Comparison of ENCODE assay signal across 10 cellular contexts in the genomic region with DNA sequence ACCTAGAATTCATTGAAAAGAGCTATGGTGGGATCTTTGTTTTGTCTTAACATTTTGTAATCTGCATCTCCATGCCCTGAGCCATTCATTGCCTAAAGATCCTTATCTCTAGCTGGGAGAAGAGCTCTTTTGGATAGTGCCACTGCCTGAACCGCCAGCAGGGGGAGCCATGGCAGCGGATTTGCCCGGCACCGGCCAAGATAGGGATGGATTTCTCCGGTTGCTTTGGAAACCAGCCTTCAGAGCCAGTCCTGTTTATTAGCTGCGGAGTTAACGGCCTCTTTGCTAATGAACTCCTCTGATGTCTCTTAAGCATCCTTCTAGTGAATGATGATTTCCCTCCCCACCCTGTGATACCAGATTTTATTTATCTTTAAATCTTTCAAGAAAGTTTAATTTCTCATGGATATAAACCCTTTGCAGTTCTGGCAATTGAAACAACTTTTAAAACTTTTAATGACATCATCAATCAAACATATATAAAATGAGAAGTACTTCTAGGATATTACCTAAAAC. TPM values are rescaled to one million over a fixed set of nuclear protein-coding genes. Genes with fewer than 3 reads are reported as not detected.
A peak's percentile ranks its signal among the peaks of the same experiment; 100 is the strongest.
DNase-seq lines count a peak whose midpoint lies in the region; ATAC-seq and TF ChIP-seq lines count a peak whose summit lies in the region.
"Had no signal": no experiment of that assay in that cellular context is flagged by ENCODE, and none has a peak within 500 bp of the region (broad histone marks: within the 10 kb centered on the region; RNA-seq: fewer than 3 reads in every experiment).

No MANE protein-coding gene starts in this region.

- no peak overlapping the region for H3K4me3 Mint-ChIP-seq in naive thymus-derived CD8-positive, alpha-beta T cell
- no peak overlapping the region for H3K4me3 Mint-ChIP-seq in stimulated activated memory B cell treated with anti-CD40 and anti-IgM and Interleukin-4, amounts not matched to agents 10 μg/mL and 1 μg/mL and 100 μg/mL, for 72 hours

- peaks cover 9 to 38% (median 19%) of the 10 kb centered on the region in 5 donors for H3K27me3 Mint-ChIP-seq in naive thymus-derived CD8-positive, alpha-beta T cell
- H3K27me3 Mint-ChIP-seq in stimulated activated memory B cell treated with anti-CD40 and anti-IgM and Interleukin-4, amounts not matched to agents 10 μg/mL and 1 μg/mL and 100 μg/mL, for 72 hours, result peaks cover 77% of the 10 kb centered on the region

- ATAC-seq in esophagus mucosa, result peak; percentile 79
- peak; percentile 59 to 91 for ATAC-seq in naive thymus-derived CD8-positive, alpha-beta T cell
- peak; percentile 62 for ATAC-seq in stimulated activated memory B cell treated with anti-CD40 and anti-IgM and Interleukin-4, amounts not matched to agents 10 μg/mL and 1 μg/mL and 100 μg/mL, for 72 hours

- H3K36me3 ChIP-seq in OCI-LY7 (ENCODE audit: insufficient read depth, low read length), result no peaks in the 10 kb centered on the region
- H3K36me3 ChIP-seq: BLaER1 treated with 17β-estradiol and CSF1 and Interleukin-3, amounts not matched to agents 10 nM and 100 nM had no signal

- no peak overlapping the region for H3K4me3 ChIP-seq in OCI-LY7 (ENCODE audit: low read depth, low read length, poor library complexity, severe bottlenecking)
- H3K4me3 ChIP-seq: BLaER1 treated with 17β-estradiol and CSF1 and Interleukin-3, amounts not matched to agents 10 nM and 100 nM had no signal

- peak; percentile 2 for DNase-seq in DMS153 treated with DMSO at 0.1 percent for 48 hours (lab: John Stamatoyannopoulos, UW; ENCODE audit: unreplicated experiment)
- no peak for DNase-seq in DMS153 (lab: John Stamatoyannopoulos, UW)
- DNase-seq in HT-29 (ENCODE audit: low spot score), result peak; percentile 92
- peak; percentile 81 for DNase-seq in OCI-LY7 (ENCODE audit: low spot score)
- peak; percentile 77 for DNase-seq in activated T-cell treated with anti-CD3 and anti-CD28 coated beads for 48 hours (ENCODE audit: low read depth)
- DNase-seq in naive thymus-derived CD8-positive, alpha-beta T cell, result peak; percentile 54 to 87 (median 72)

- intact Hi-C loops in OCI-LY7 (cut with micrococcal nuclease; ENCODE audit: unreplicated experiment), result loop anchor here (1.0 to 5.0 kb wide), 3 partner anchors 31 to 345 kb away; partner anchors contain the start of gene ZNF438

- H3K27ac Mint-ChIP-seq in naive thymus-derived CD8-positive, alpha-beta T cell, result peak overlapping the region in 1 of 10 donors; percentile 76
- no peak overlapping the region for H3K27ac Mint-ChIP-seq in stimulated activated memory B cell treated with anti-CD40 and anti-IgM and Interleukin-4, amounts not matched to agents 10 μg/mL and 1 μg/mL and 100 μg/mL, for 72 hours

- peak overlapping the region; percentile 68; the same call in 1 of the 2 replicates for H2AFZ ChIP-seq in OCI-LY7 (ENCODE audit: low read length)

- H3K9me2 ChIP-seq in OCI-LY7 (ENCODE audit: insufficient read depth, low read length), result no peaks in the 10 kb centered on the region

- H3K36me3 Mint-ChIP-seq in naive thymus-derived CD8-positive, alpha-beta T cell, result no peaks in the 10 kb centered on the region
- H3K36me3 Mint-ChIP-seq in stimulated activated memory B cell treated with anti-CD40 and anti-IgM and Interleukin-4, amounts not matched to agents 10 μg/mL and 1 μg/mL and 100 μg/mL, for 72 hours, result no peaks in the 10 kb centered on the region

- H3K4me2 ChIP-seq in OCI-LY7 (ENCODE audit: low read length), result peak overlapping the region; percentile 37

- no peaks in the 10 kb centered on the region for H3K9me3 ChIP-seq in OCI-LY7 (ENCODE audit: low read length)
- H3K9me3 ChIP-seq: BLaER1 treated with 17β-estradiol and CSF1 and Interleukin-3, amounts not matched to agents 10 nM and 100 nM had no signal

- peaks cover 0 to 8% (median 5%) of the 10 kb centered on the region in 4 donors for H3K4me1 Mint-ChIP-seq in naive thymus-derived CD8-positive, alpha-beta T cell
- H3K4me1 Mint-ChIP-seq in stimulated activated memory B cell treated with anti-CD40 and anti-IgM and Interleukin-4, amounts not matched to agents 10 μg/mL and 1 μg/mL and 100 μg/mL, for 72 hours, result peaks cover 19% of the 10 kb centered on the region

- TF ChIP-seq CTCF in OCI-LY7 (conservative IDR thresholded peaks at IDR 0.05; ENCODE audit: low read length), result peak; percentile 99

- no peaks in the 10 kb centered on the region for H3K79me2 ChIP-seq in OCI-LY7 (ENCODE audit: insufficient read depth, low read depth, low read length)

- no peaks in the 10 kb centered on the region for H4K20me1 ChIP-seq in OCI-LY7 (ENCODE audit: insufficient read depth, low read length)
- H4K20me1 ChIP-seq: BLaER1 treated with 17β-estradiol and CSF1 and Interleukin-3, amounts not matched to agents 10 nM and 100 nM had no signal

- CTCF ChIA-PET in OCI-LY7 (lab: Charles Lee; ENCODE audit: unreplicated experiment), result interaction anchor here (0.7 to 1.2 kb wide), 2 partner anchors 33 to 36 kb away, joined by 3 to 4 read pairs; no protein-coding TSS in a partner anchor

- BruUV-seq in OCI-LY7 (replicated peaks; lab: Mats Ljungman, UMichigan), result no TSS peak

- no peaks in the 10 kb centered on the region for H3K9me3 Mint-ChIP-seq in naive thymus-derived CD8-positive, alpha-beta T cell
- no peaks in the 10 kb centered on the region for H3K9me3 Mint-ChIP-seq in stimulated activated memory B cell treated with anti-CD40 and anti-IgM and Interleukin-4, amounts not matched to agents 10 μg/mL and 1 μg/mL and 100 μg/mL, for 72 hours

- H3K27ac ChIP-seq in OCI-LY7 (ENCODE audit: low read depth, low read length, poor library complexity, severe bottlenecking), result no peak overlapping the region
- H3K27ac ChIP-seq: BLaER1 treated with 17β-estradiol and CSF1 and Interleukin-3, amounts not matched to agents 10 nM and 100 nM had no signal

- peaks cover 21% of the 10 kb centered on the region for H3K4me1 ChIP-seq in OCI-LY7 (ENCODE audit: insufficient read depth, low read length, poor library complexity, severe bottlenecking)

- POLR2A ChIA-PET in OCI-LY7 (lab: Charles Lee), result interaction anchor here (1.1 to 2.5 kb wide), 4 partner anchors 10 to 35 kb away, joined by 4 to 10 read pairs (median 5); no protein-coding TSS in a partner anchor
- POLR2A ChIA-PET in naive thymus-derived CD8-positive, alpha-beta T cell (lab: Charles Lee), result interaction anchor here (0.7 kb wide), 1 partner anchor 16 kb away, joined by 3 read pairs; no protein-coding TSS in a partner anchor

RNA-seq across cellular contexts. Expression of gene LYZL2, which starts 58.2 kb away (rescaled TPM):
- total RNA-seq in HT-29 (2014; rRNA removed; shearing (Covaris generic)), result not detected in 2 replicates
- not detected in 2 replicates for total RNA-seq in OCI-LY7 (2014; rRNA removed; shearing (Covaris generic))
- total RNA-seq in OCI-LY7 (2022) (not detected in 2 replicates), esophagus mucosa (not detected)
- total RNA-seq in naive thymus-derived CD8-positive, alpha-beta T cell, result not detected
- polyA plus RNA-seq in naive thymus-derived CD8-positive, alpha-beta T cell, result not detected
- total RNA-seq: skeletal muscle tissue had no signal
